9 cellular contexts compared by ENCODE assay signal in the genomic region with DNA sequence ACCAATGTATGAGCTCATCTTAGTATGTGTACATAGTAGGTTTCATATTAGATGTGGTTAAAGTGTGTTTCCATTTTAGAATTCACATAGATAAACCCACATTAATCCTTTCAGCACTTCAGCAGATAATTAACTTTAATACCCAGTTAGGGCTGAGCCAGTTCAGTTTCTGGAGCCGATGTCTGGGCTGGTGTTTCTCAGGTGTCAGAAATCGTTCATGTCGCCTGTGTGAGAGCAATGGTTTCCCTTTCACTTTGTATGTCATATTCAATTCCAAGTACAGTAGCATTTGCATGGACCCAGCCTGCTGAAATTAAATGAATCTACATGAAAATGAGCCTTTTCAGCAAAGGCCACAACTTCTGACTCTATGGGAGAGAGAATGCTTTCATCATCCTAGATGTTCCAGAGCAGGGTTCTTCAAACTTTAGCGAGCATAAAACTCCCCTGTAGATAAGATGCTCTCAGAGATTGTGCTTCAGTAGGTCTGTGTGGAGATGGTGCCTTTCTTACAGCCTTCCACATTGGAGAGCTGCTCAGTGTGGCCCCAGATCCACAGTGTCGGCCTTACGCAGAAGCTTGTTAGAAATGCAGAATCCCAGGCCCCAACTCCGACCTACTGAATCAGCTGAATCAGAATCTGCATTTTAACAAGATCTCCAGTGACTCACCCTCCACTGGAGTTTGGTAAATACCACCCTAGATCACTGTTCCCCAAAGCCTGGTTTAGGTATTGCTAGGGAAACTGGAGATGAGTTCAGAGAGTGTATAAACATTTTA. TPM values are rescaled to one million over a fixed set of nuclear protein-coding genes. Genes with fewer than 3 reads are reported as not detected.
A peak's percentile ranks its signal among the peaks of the same experiment; 100 is the strongest.
DNase-seq lines count a peak whose midpoint lies in the region; ATAC-seq and TF ChIP-seq lines count a peak whose summit lies in the region.
"Had no signal": no experiment of that assay in that cellular context is flagged by ENCODE, and none has a peak within 500 bp of the region (broad histone marks: within the 10 kb centered on the region; RNA-seq: fewer than 3 reads in every experiment).

No MANE protein-coding gene starts in this region.

- intact Hi-C loops in activated CD4-positive, alpha-beta T cell treated with anti-CD3 and anti-CD28 coated beads for 36 hours (cut with DNase I, micrococcal nuclease) = no loop called here
- intact Hi-C loops in upper lobe of right lung (cut with DNase I) = no loop called here
- intact Hi-C loops in posterior vena cava (cut with DNase I) = no loop called here

- no peak overlapping the region for H3K9ac ChIP-seq in HUES6 (ENCODE audit: low read length)

- DNase-seq in activated CD4-positive, alpha-beta T cell treated with anti-CD3 and anti-CD28 coated beads for 36 hours = no peak
- DNase-seq in activated CD4-positive, alpha-beta T cell treated with anti-CD3 and anti-CD28 coated beads for 1 hour = no peak
- no peak for DNase-seq in naive B cell
- no peak for DNase-seq in upper lobe of right lung
- DNase-seq in posterior vena cava (ENCODE audit: low spot score) = no peak
- no peak for DNase-seq in NK-92 treated with Interleukin-12 subunit alpha and Interleukin-12 subunit beta, amount 100 ng/mL, for 24 hours (lab: John Stamatoyannopoulos, UW)
- DNase-seq: NCI-H2171 had no signal

- H3K36me3 Mint-ChIP-seq in activated CD4-positive, alpha-beta T cell treated with anti-CD3 and anti-CD28 coated beads for 36 hours (ENCODE audit: low read depth) = no peaks in the 10 kb centered on the region
- H3K36me3 Mint-ChIP-seq in naive B cell = no peaks in the 10 kb centered on the region

- H3K27me3 Mint-ChIP-seq in activated CD4-positive, alpha-beta T cell treated with anti-CD3 and anti-CD28 coated beads for 36 hours = peaks cover 12% of the 10 kb centered on the region
- peaks cover 4 to 36% (median 21%) of the 10 kb centered on the region in 3 donors for H3K27me3 Mint-ChIP-seq in naive B cell

- no peaks in the 10 kb centered on the region for H3K9me3 ChIP-seq in HUES6 (ENCODE audit: control insufficient read depth, insufficient read depth, low read depth, low read length)
- H3K9me3 ChIP-seq in upper lobe of right lung = no peaks in the 10 kb centered on the region

- CTCF ChIA-PET in activated CD4-positive, alpha-beta T cell treated with anti-CD3 and anti-CD28 coated beads for 36 hours (lab: Charles Lee) = no interaction called here

- POLR2A ChIA-PET in activated CD4-positive, alpha-beta T cell treated with anti-CD3 and anti-CD28 coated beads for 36 hours (lab: Charles Lee) = no interaction called here

- H3K4me3 Mint-ChIP-seq in activated CD4-positive, alpha-beta T cell treated with anti-CD3 and anti-CD28 coated beads for 36 hours = no peak overlapping the region
- H3K4me3 Mint-ChIP-seq in naive B cell = peak overlapping the region in 5 of 8 donors; percentile 5 to 54 (median 46)

- peak; percentile 36 for ATAC-seq in activated CD4-positive, alpha-beta T cell treated with anti-CD3 and anti-CD28 coated beads for 36 hours
- ATAC-seq in GM21723 (IDR thresholded peaks at IDR 0.05; ENCODE audit: unreplicated experiment) (peak; percentile 93), naive B cell (ENCODE audit: low read depth in 2 of 2) (no peak), upper lobe of right lung (no peak)

- H3K4me3 ChIP-seq in HUES6 (ENCODE audit: low read depth, low read length) (0 out of 2 replicates have a peak overlapping the region, but pooled peaks have one; percentile 15), upper lobe of right lung (no peak overlapping the region)

- H3K4me1 Mint-ChIP-seq in activated CD4-positive, alpha-beta T cell treated with anti-CD3 and anti-CD28 coated beads for 36 hours = peaks cover 6% of the 10 kb centered on the region
- peaks cover 0 to 2% (median 0%) of the 10 kb centered on the region in 3 donors for H3K4me1 Mint-ChIP-seq in naive B cell

- TF ChIP-seq CTCF in upper lobe of right lung (IDR thresholded peaks at IDR 0.05) = no peak

- H3K27ac Mint-ChIP-seq in activated CD4-positive, alpha-beta T cell treated with anti-CD3 and anti-CD28 coated beads for 36 hours = no peak overlapping the region
- no peak overlapping the region for H3K27ac Mint-ChIP-seq in naive B cell

- H3K27me3 ChIP-seq in HUES6 (ENCODE audit: control insufficient read depth, insufficient read depth, low read length) = no peaks in the 10 kb centered on the region
- peaks cover 14% of the 10 kb centered on the region for H3K27me3 ChIP-seq in upper lobe of right lung

- H3K9me3 Mint-ChIP-seq in activated CD4-positive, alpha-beta T cell treated with anti-CD3 and anti-CD28 coated beads for 36 hours (ENCODE audit: low read depth) = no peaks in the 10 kb centered on the region
- H3K9me3 Mint-ChIP-seq in naive B cell = peaks cover 0 to 2% (median 0%) of the 10 kb centered on the region in 7 donors

- H3K36me3 ChIP-seq in HUES6 (ENCODE audit: control insufficient read depth, insufficient read depth, low read length) = no peaks in the 10 kb centered on the region
- H3K36me3 ChIP-seq in upper lobe of right lung = no peaks in the 10 kb centered on the region

- no peak overlapping the region for H3K27ac ChIP-seq in HUES6 (ENCODE audit: low read depth, low read length)
- no peak overlapping the region for H3K27ac ChIP-seq in upper lobe of right lung

- H3K4me1 ChIP-seq in HUES6 (ENCODE audit: control insufficient read depth, insufficient read depth, low read length) = peaks cover 11% of the 10 kb centered on the region
- no peaks in the 10 kb centered on the region for H3K4me1 ChIP-seq in upper lobe of right lung

RNA-seq across cellular contexts. Expression of a gene that starts 19.6 kb away (rescaled TPM):
- not detected for total RNA-seq in activated CD4-positive, alpha-beta T cell treated with anti-CD3 and anti-CD28 coated beads for 36 hours
- polyA plus RNA-seq in naive B cell (ENCODE audit: low read depth in 6 of 6) = under 1 TPM in 1 of 6 donors, not detected in 5; 0.16 TPM
- total RNA-seq in upper lobe of right lung = 0.67 TPM
- total RNA-seq in posterior vena cava = 10 to 100 TPM; 20.8 to 21.4 TPM

Comparison
In these comparisons a context has a peak if more than half of its experiments do, and no peak if none do; other contexts are left out.
1. ATAC-seq: peak in activated CD4-positive, alpha-beta T cell treated with anti-CD3 and anti-CD28 coated beads for 36 hours (single experiment) and GM21723 (single experiment); none in naive B cell (0 of 2) and upper lobe of right lung (single experiment).
2. RNA of a gene that starts 19.6 kb away (total RNA-seq): 20.8 to 21.4 TPM in posterior vena cava; 0.67 TPM in upper lobe of right lung (single experiment) and not detected in activated CD4-positive, alpha-beta T cell treated with anti-CD3 and anti-CD28 coated beads for 36 hours; every median in the first group is over 10 times any median in the second.